In the genomic region with DNA sequence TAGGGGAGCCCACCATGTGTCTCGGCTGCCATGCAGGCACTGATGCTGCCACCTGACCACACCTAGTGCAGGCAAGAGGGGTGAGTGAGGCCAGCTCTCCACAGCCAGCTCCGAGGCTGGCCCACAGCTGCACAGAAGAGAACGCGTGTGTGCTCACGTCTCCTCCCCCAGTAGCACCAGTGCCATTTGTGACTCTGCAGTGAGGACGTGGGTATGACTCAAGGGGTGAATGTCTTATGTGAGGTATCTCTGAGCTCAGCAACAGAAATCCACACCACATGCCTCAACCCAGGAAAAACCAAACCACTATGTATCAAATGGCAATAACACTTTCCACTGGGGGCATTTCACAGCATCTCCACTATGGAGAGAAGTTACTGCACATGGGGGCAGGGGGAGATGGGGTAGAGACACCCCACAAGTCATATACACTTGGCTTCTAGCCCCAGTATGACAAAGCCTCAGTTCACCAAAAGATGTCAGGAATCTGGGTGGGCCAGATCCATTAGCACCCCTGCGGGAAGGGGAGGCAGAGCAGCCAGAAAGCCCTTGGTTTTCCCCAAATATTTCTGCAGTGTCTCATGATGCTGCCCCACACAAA, we compare ENCODE assay signal across 10 cellular contexts.
DNase-seq lines count a peak whose midpoint lies in the region; ATAC-seq and TF ChIP-seq lines count a peak whose summit lies in the region.
"Had no signal": no experiment of that assay in that cellular context is flagged by ENCODE, and none has a peak within 500 bp of the region (broad histone marks: within the 10 kb centered on the region; RNA-seq: fewer than 3 reads in every experiment).

No MANE protein-coding gene starts in this region.

- no peaks in the 10 kb centered on the region for H3K9me3 Mint-ChIP-seq in activated CD8-positive, alpha-beta T cell treated with anti-CD3 and anti-CD28 coated beads for 36 hours
- no peaks in the 10 kb centered on the region for H3K9me3 Mint-ChIP-seq in activated CD8-positive, alpha-beta T cell treated with anti-CD3 and anti-CD28 coated beads, Interleukin-2, amount 10 ng/mL, durations not matched to agents 7 days and 5 days (ENCODE audit: insufficient read depth)
- H3K9me3 Mint-ChIP-seq in type B pancreatic cell: no peaks in the 10 kb centered on the region

- intact Hi-C loops in activated CD8-positive, alpha-beta T cell treated with anti-CD3 and anti-CD28 coated beads for 36 hours (cut with micrococcal nuclease): no loop called here
- intact Hi-C loops in stomach (cut with DNase I; ENCODE audit: low total_unique reads): no loop called here

- CTCF ChIA-PET in activated CD8-positive, alpha-beta T cell treated with anti-CD3 and anti-CD28 coated beads for 36 hours (lab: Charles Lee): no interaction called here
- CTCF ChIA-PET in activated CD8-positive, alpha-beta T cell treated with anti-CD3 and anti-CD28 coated beads, Interleukin-2, amount 10 ng/mL, durations not matched to agents 7 days and 5 days (lab: Charles Lee): no interaction called here

- H3K36me3 ChIP-seq in SJSA1 (peaks cover 13% of the 10 kb centered on the region), stomach (peaks cover 42 to 85% (median 77%) of the 10 kb centered on the region in 4 donors)

- H3K27ac ChIP-seq in SJSA1 (peak overlapping the region; percentile 71), stomach (peak overlapping the region in 3 of 5 donors; percentile 26 to 82 (median 67))

- no peaks in the 10 kb centered on the region for H3K27me3 Mint-ChIP-seq in activated CD8-positive, alpha-beta T cell treated with anti-CD3 and anti-CD28 coated beads for 36 hours
- H3K27me3 Mint-ChIP-seq in activated CD8-positive, alpha-beta T cell treated with anti-CD3 and anti-CD28 coated beads, Interleukin-2, amount 10 ng/mL, durations not matched to agents 7 days and 5 days (ENCODE audit: low read depth): no peaks in the 10 kb centered on the region
- H3K27me3 Mint-ChIP-seq in type B pancreatic cell: no peaks in the 10 kb centered on the region

- H3K4me1 ChIP-seq in SJSA1 (replicated peaks) (peaks cover 30% of the 10 kb centered on the region), stomach (peaks cover 19 to 93% (median 51%) of the 10 kb centered on the region in 4 donors)

- POLR2A ChIA-PET in activated CD8-positive, alpha-beta T cell treated with anti-CD3 and anti-CD28 coated beads for 36 hours (lab: Charles Lee): no interaction called here
- POLR2A ChIA-PET in activated CD8-positive, alpha-beta T cell treated with anti-CD3 and anti-CD28 coated beads, Interleukin-2, amount 10 ng/mL, durations not matched to agents 7 days and 5 days (lab: Charles Lee): no interaction called here

- H3K4me3 Mint-ChIP-seq in activated CD8-positive, alpha-beta T cell treated with anti-CD3 and anti-CD28 coated beads for 36 hours: no peak overlapping the region
- H3K4me3 Mint-ChIP-seq in activated CD8-positive, alpha-beta T cell treated with anti-CD3 and anti-CD28 coated beads, Interleukin-2, amount 10 ng/mL, durations not matched to agents 7 days and 5 days: no peak overlapping the region
- H3K4me3 Mint-ChIP-seq in type B pancreatic cell: no peak overlapping the region
- H3K4me3 Mint-ChIP-seq: CD14-positive monocyte had no signal

- peaks cover 7% of the 10 kb centered on the region for H3K4me1 Mint-ChIP-seq in activated CD8-positive, alpha-beta T cell treated with anti-CD3 and anti-CD28 coated beads for 36 hours (ENCODE audit: low read depth)
- peaks cover 18% of the 10 kb centered on the region for H3K4me1 Mint-ChIP-seq in activated CD8-positive, alpha-beta T cell treated with anti-CD3 and anti-CD28 coated beads, Interleukin-2, amount 10 ng/mL, durations not matched to agents 7 days and 5 days (ENCODE audit: low read depth)
- peaks cover 12% of the 10 kb centered on the region for H3K4me1 Mint-ChIP-seq in type B pancreatic cell (ENCODE audit: unreplicated experiment)
- H3K4me1 Mint-ChIP-seq: CD14-positive monocyte had no signal

- no peak for TF ChIP-seq EP300 in stomach (IDR thresholded peaks at IDR 0.05)

- H3K4me3 ChIP-seq in SJSA1 (no peak overlapping the region), fibroblast of the aortic adventitia (ENCODE audit: low read depth, low read length) (no peak overlapping the region), stomach (no peak overlapping the region)

- H3K27me3 ChIP-seq in SJSA1 (replicated peaks): no peaks in the 10 kb centered on the region
- no peaks in the 10 kb centered on the region for H3K27me3 ChIP-seq in stomach

- H3K36me3 Mint-ChIP-seq in activated CD8-positive, alpha-beta T cell treated with anti-CD3 and anti-CD28 coated beads for 36 hours (ENCODE audit: low read depth): peaks cover 3% of the 10 kb centered on the region
- H3K36me3 Mint-ChIP-seq in activated CD8-positive, alpha-beta T cell treated with anti-CD3 and anti-CD28 coated beads, Interleukin-2, amount 10 ng/mL, durations not matched to agents 7 days and 5 days (ENCODE audit: low read depth): peaks cover 14% of the 10 kb centered on the region
- H3K36me3 Mint-ChIP-seq in type B pancreatic cell: peaks cover 21% of the 10 kb centered on the region

- peak; percentile 51 for ATAC-seq in activated CD8-positive, alpha-beta T cell treated with anti-CD3 and anti-CD28 coated beads for 36 hours
- no peak for ATAC-seq in activated CD8-positive, alpha-beta T cell treated with anti-CD3 and anti-CD28 coated beads, Interleukin-2, amount 10 ng/mL, durations not matched to agents 7 days and 5 days
- ATAC-seq in GM21723 (IDR thresholded peaks at IDR 0.05; ENCODE audit: unreplicated experiment): no peak

- TF ChIP-seq CTCF in activated CD8-positive, alpha-beta T cell treated with anti-CD3 and anti-CD28 coated beads for 36 hours (IDR thresholded peaks at IDR 0.05): no peak
- TF ChIP-seq CTCF in fibroblast of the aortic adventitia (IDR thresholded peaks at IDR 0.05; ENCODE audit: insufficient read depth, low read length) (peak; percentile 6), stomach (IDR thresholded peaks at IDR 0.05) (no peak), type B pancreatic cell (conservative IDR thresholded peaks at IDR 0.05) (no peak)

- no peaks in the 10 kb centered on the region for H3K9me3 ChIP-seq in SJSA1 (replicated peaks)
- no peaks in the 10 kb centered on the region for H3K9me3 ChIP-seq in stomach

- WGBS in stomach, 5 donors: 49 to 82% (median 77%) methylated on average over 3 to 7 of the region's 7 CpGs

- no peak for TF ChIP-seq POLR2A in stomach (IDR thresholded peaks at IDR 0.05)

- DNase-seq in activated CD8-positive, alpha-beta T cell treated with anti-CD3 and anti-CD28 coated beads for 36 hours: no peak
- no peak for DNase-seq in activated CD8-positive, alpha-beta T cell treated with anti-CD3 and anti-CD28 coated beads, Interleukin-2, amount 10 ng/mL, durations not matched to agents 7 days and 5 days
- peak; percentile 76 to 83 for DNase-seq in SJSA1 (ENCODE audit: low read depth in 1 of 2, low spot score in 2 of 2)
- peak; percentile 78 for DNase-seq in fibroblast of the aortic adventitia (ENCODE audit: low read depth)
- DNase-seq in stomach: peak; percentile 17
- DNase-seq in cerebellum (ENCODE audit: low spot score): no peak
- no peak for DNase-seq in type B pancreatic cell (ENCODE audit: extremely low spot score, unreplicated experiment)
- DNase-seq: NCI-H1930 had no signal

- H3K27ac Mint-ChIP-seq in activated CD8-positive, alpha-beta T cell treated with anti-CD3 and anti-CD28 coated beads for 36 hours: peak overlapping the region; percentile 34
- H3K27ac Mint-ChIP-seq in activated CD8-positive, alpha-beta T cell treated with anti-CD3 and anti-CD28 coated beads, Interleukin-2, amount 10 ng/mL, durations not matched to agents 7 days and 5 days: no peak overlapping the region
- H3K27ac Mint-ChIP-seq in type B pancreatic cell: no peak overlapping the region

Comparison
In these comparisons a context has a peak if more than half of its experiments do, and no peak if none do; other contexts are left out.
1. DNase-seq: peak in SJSA1 (2 of 2), fibroblast of the aortic adventitia (single experiment) and stomach (single experiment); none in activated CD8-positive, alpha-beta T cell treated with anti-CD3 and anti-CD28 coated beads for 36 hours (single experiment), activated CD8-positive, alpha-beta T cell treated with anti-CD3 and anti-CD28 coated beads, Interleukin-2, amount 10 ng/mL, durations not matched to agents 7 days and 5 days (single experiment), cerebellum (single experiment) and type B pancreatic cell (single experiment).